9 cellular contexts compared by ENCODE assay signal in the genomic region with DNA sequence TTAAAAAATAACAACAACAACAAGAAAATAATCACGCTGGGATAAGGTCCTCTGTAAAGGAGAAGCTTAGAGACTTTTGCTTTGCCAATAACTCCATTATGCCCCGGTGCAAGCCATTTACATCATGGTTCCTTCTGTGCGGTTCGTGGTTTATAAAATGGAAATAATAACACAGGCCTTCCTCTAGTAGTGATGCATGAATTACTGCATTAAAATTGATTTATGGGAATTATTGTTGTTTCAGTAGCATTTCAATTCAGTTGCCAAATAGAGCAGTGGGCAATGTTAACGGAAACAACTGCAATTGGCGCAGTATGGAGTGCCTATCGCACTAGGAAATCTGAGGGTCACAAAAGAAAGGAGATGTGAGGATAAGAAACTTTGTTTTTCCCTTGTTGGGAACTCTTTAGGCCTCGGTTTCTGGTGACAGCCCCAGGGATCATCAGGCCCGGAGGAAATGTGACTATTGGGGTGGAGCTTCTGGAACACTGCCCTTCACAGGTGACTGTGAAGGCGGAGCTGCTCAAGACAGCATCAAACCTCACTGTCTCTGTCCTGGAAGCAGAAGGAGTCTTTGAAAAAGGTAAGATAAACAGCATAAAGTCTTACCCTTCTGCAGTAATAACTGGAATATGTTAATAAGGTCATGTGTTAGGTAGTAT. TPM values are rescaled to one million over a fixed set of nuclear protein-coding genes. Genes with fewer than 3 reads are reported as not detected.
DNase-seq lines count a peak whose midpoint lies in the region; FAIRE-seq and TF ChIP-seq lines count a peak whose summit lies in the region.
"Had no signal": no experiment of that assay in that cellular context is flagged by ENCODE, and none has a peak within 500 bp of the region (broad histone marks: within the 10 kb centered on the region; RNA-seq: fewer than 3 reads in every experiment).

No MANE protein-coding gene starts in this region.

- peak overlapping the region; percentile 96 for H3K27ac Mint-ChIP-seq in activated naive CD4-positive, alpha-beta T cell treated with anti-CD3 and anti-CD28 coated beads, Interleukin-2, amount 50 U/mL, for 24 hours
- no peak overlapping the region for H3K27ac Mint-ChIP-seq in glutamatergic neuron (ENCODE audit: unreplicated experiment)

- H3K27me3 Mint-ChIP-seq in activated naive CD4-positive, alpha-beta T cell treated with anti-CD3 and anti-CD28 coated beads, Interleukin-2, amount 50 U/mL, for 24 hours = peaks cover 16% of the 10 kb centered on the region
- no peaks in the 10 kb centered on the region for H3K27me3 Mint-ChIP-seq in glutamatergic neuron (ENCODE audit: unreplicated experiment)

- no peak for TF ChIP-seq POLR2A in transverse colon (IDR thresholded peaks at IDR 0.05)

- WGBS in transverse colon (ENCODE audit: low coverage in 1 of 2), 2 donors = 66 to 75% methylated on average over 9 to 10 of the region's 10 CpGs

- FAIRE-seq in D721Med (lab: Jason Lieb, UNC) = no peak

- peaks cover 3 to 20% (median 8%) of the 10 kb centered on the region in 4 donors for H3K4me1 ChIP-seq in transverse colon

- no peaks in the 10 kb centered on the region for H3K9me3 ChIP-seq in transverse colon

- intact Hi-C loops in transverse colon (cut with DNase I; ENCODE audit: low total_unique reads) = no loop called here

- peaks cover 9% of the 10 kb centered on the region for H3K36me3 Mint-ChIP-seq in activated naive CD4-positive, alpha-beta T cell treated with anti-CD3 and anti-CD28 coated beads, Interleukin-2, amount 50 U/mL, for 24 hours
- no peaks in the 10 kb centered on the region for H3K36me3 Mint-ChIP-seq in glutamatergic neuron (ENCODE audit: unreplicated experiment)

- no peaks in the 10 kb centered on the region for H3K36me3 ChIP-seq in transverse colon

- TF ChIP-seq EP300 in transverse colon (IDR thresholded peaks at IDR 0.05; ENCODE audit: low read depth) = no peak

- peaks cover 25% of the 10 kb centered on the region for H3K27me3 ChIP-seq in transverse colon

- in situ Hi-C loops in transverse colon (cut with MboI; ENCODE audit: low pct_ligation_motif_present in 1 of 4, low pct_unique_long_range_greater_than_20kb in 1 of 4, low sequenced_read_pairs in 3 of 4) = no loop called here

- peaks cover 7% of the 10 kb centered on the region for H3K9me3 Mint-ChIP-seq in activated naive CD4-positive, alpha-beta T cell treated with anti-CD3 and anti-CD28 coated beads, Interleukin-2, amount 50 U/mL, for 24 hours
- H3K9me3 Mint-ChIP-seq in glutamatergic neuron (ENCODE audit: unreplicated experiment) = peaks cover 4% of the 10 kb centered on the region

- DNase-seq in activated naive CD4-positive, alpha-beta T cell (lab: John Stamatoyannopoulos, UW) = no peak
- DNase-seq in UCSD-AML1 (lab: John Stamatoyannopoulos, UW; ENCODE audit: unreplicated experiment) (peak; percentile 15), glutamatergic neuron (no peak), transverse colon (no peak), NCI-H1092 treated with DMSO at 0.1 percent for 48 hours (lab: John Stamatoyannopoulos, UW) (no peak), D721Med (ENCODE audit: insufficient read length, low spot score) (no peak)
- DNase-seq in activated CD8-positive, alpha-beta memory T cell treated with anti-CD3 and anti-CD28 coated beads, Interleukin-2, amount 50 U/mL, for 48 hours = no peak
- DNase-seq: COR-L47 had no signal

- peak overlapping the region in 2 of 4 donors; percentile 40 to 57 for H3K4me3 ChIP-seq in transverse colon

- TF ChIP-seq CTCF in glutamatergic neuron (IDR thresholded peaks at IDR 0.05; ENCODE audit: partially characterized antibody, unreplicated experiment) = no peak
- no peak for TF ChIP-seq CTCF in transverse colon (IDR thresholded peaks at IDR 0.05)
- TF ChIP-seq CTCF in D721Med (IDR thresholded peaks at IDR 0.05; ENCODE audit: insufficient read depth, missing control alignments) = no peak

- H3K4me1 Mint-ChIP-seq in activated naive CD4-positive, alpha-beta T cell treated with anti-CD3 and anti-CD28 coated beads, Interleukin-2, amount 50 U/mL, for 24 hours = peaks cover 36% of the 10 kb centered on the region
- peaks cover 2% of the 10 kb centered on the region for H3K4me1 Mint-ChIP-seq in glutamatergic neuron (ENCODE audit: low read depth, unreplicated experiment)

- H3K27ac ChIP-seq in transverse colon = peak overlapping the region in 3 of 4 donors; percentile 80 to 88 (median 84)

- peak overlapping the region; percentile 92 for H3K4me3 Mint-ChIP-seq in activated naive CD4-positive, alpha-beta T cell treated with anti-CD3 and anti-CD28 coated beads, Interleukin-2, amount 50 U/mL, for 24 hours
- H3K4me3 Mint-ChIP-seq in glutamatergic neuron (ENCODE audit: unreplicated experiment) = peak overlapping the region; percentile 10

RNA-seq across cellular contexts. Expression of a gene that starts 1.1 kb away (rescaled TPM):
- total RNA-seq in glutamatergic neuron (ENCODE audit: unreplicated experiment) = 0.49 TPM
- total RNA-seq in transverse colon = 1 to 10 TPM; 1.9 to 7.4 (median 4.8) TPM

RNA-seq across cellular contexts. Expression of a gene that starts 43.3 kb away (rescaled TPM):
- 14.3 TPM for total RNA-seq in glutamatergic neuron (ENCODE audit: unreplicated experiment)
- total RNA-seq in transverse colon = 10 to 100 TPM; 13.7 to 57.3 (median 32.8) TPM
